ENCODE assay signal across 16 cellular contexts in genomic region chr7:157570531-157571200, GRCh38.
DNase-seq lines count a peak whose midpoint lies in the region; ATAC-seq and FAIRE-seq lines count a peak whose summit lies in the region.
"Had no signal": no experiment of that assay in that cellular context is flagged by ENCODE, and none has a peak within 500 bp of the region (broad histone marks: within the 10 kb centered on the region; RNA-seq: fewer than 3 reads in every experiment).

No MANE protein-coding gene starts in this region.

- H3K4me1 Mint-ChIP-seq in T-helper 17 cell, result peaks cover 23% of the 10 kb centered on the region

- H3K27ac Mint-ChIP-seq in T-helper 17 cell, result peak overlapping the region; percentile 92

- H3K9me3 ChIP-seq in T-helper 17 cell (ENCODE audit: control insufficient read depth, low read length, poor library complexity, severe bottlenecking), result no peaks in the 10 kb centered on the region
- H3K9me3 ChIP-seq: left lung had no signal

- H3K4me3 Mint-ChIP-seq in T-helper 17 cell, result no peak overlapping the region

- peak; percentile 69 for DNase-seq in Daoy (ENCODE audit: low read depth)
- DNase-seq in T-helper 17 cell, result no peak
- DNase-seq in iris pigment epithelial cell (ENCODE audit: low read depth), result peak; percentile 17
- no peak for DNase-seq in CD1c-positive myeloid dendritic cell (ENCODE audit: extremely low spot score)
- DNase-seq in GM19239 (ENCODE audit: insufficient read length, low spot score), result no peak
- DNase-seq: activated T-cell treated with anti-CD3 and anti-CD28 coated beads, Interleukin-2, amount 50 U/mL, for 4 hours; anterior cingulate cortex; C1 segment of cervical spinal cord; GM23248; Karpas-422; NCI-H2029 had no signal

- H3K27me3 Mint-ChIP-seq in T-helper 17 cell, result peaks cover 26% of the 10 kb centered on the region

- no peak for FAIRE-seq in GM19239 (lab: Jason Lieb, UNC)

- H3K36me3 Mint-ChIP-seq in T-helper 17 cell (ENCODE audit: low read depth), result no peaks in the 10 kb centered on the region

- ATAC-seq in HG02884 (IDR thresholded peaks at IDR 0.05; ENCODE audit: unreplicated experiment) (peak; percentile 44), T-helper 17 cell (no peak), HG02763 (IDR thresholded peaks at IDR 0.05; ENCODE audit: unreplicated experiment) (no peak), GM18909 (IDR thresholded peaks at IDR 0.05; ENCODE audit: poor library complexity, unreplicated experiment) (no peak)
- ATAC-seq: left lung, SK-N-SH treated with all-trans-retinoic acid at 6 μM for 48 hours had no signal

Comparison
In these comparisons a context has a peak if more than half of its experiments do, and no peak if none do; other contexts are left out.
1. DNase-seq: peak in Daoy (single experiment) and iris pigment epithelial cell (single experiment); none in T-helper 17 cell (0 of 3), CD1c-positive myeloid dendritic cell (single experiment) and GM19239 (single experiment).